8 cellular contexts compared by ENCODE assay signal in the genomic region with DNA sequence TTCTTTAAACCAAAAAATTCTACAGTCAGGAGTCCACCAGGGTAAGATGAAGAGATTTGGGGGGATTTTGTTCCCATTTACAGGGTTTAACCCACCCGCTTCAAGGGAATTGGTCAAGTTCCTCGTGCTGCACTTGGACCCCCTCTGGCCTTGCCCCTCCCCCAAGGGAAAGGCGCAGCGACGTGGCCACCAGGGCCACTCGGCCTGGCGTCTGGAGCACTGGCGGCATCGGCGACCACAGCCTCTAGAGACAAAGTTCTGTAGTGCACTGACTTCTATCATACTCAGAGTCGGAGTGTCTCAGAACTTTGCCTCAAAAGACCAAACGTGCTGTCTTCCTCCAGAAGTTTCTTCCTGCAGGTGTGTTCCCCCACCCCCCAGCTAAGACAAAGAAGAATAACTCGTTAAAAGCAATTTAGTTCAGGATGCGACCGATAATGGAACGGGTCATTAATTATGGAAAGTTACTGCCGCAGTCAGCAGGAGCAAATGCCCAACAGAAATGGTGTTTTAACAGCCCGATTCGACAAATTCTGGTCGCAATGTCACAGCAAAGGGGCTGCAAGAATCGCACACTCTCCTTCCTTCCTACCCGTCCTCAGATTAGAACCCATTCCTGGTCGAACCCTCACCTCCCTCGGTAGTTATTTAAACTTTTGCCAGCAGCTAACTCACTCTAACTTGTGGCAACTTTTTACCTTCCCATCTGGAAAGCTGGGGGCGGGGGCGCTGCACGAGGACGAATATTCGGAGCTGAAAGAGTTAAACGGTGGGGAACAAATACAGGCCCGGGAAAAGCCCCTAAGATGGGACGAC.
DNase-seq lines count a peak whose midpoint lies in the region; ATAC-seq and TF ChIP-seq lines count a peak whose summit lies in the region.

No MANE protein-coding gene starts in this region.

- 10% methylated on average over 32 of the region's 32 CpGs for WGBS in GM23248 (ENCODE audit: low coverage in 1 of 2, low lambda C conversion rate in 2 of 2, missing lambda C conversion rate in 2 of 2), 2 experiments
- 10% methylated on average over 30 of the region's 32 CpGs for WGBS in suprapubic skin

- TF ChIP-seq EP300 in suprapubic skin (IDR thresholded peaks at IDR 0.05), result no peak

- H3K27ac ChIP-seq in GM23248, result no peak overlapping the region
- H3K27ac ChIP-seq in suprapubic skin, result peak overlapping the region; percentile 87

- H3K79me2 ChIP-seq in GM23248 (ENCODE audit: insufficient read depth), result no peaks in the 10 kb centered on the region

- no peaks in the 10 kb centered on the region for H3K4me1 ChIP-seq in BE2C
- H3K4me1 ChIP-seq in GM23248 (ENCODE audit: insufficient read depth), result peaks cover 4% of the 10 kb centered on the region; the same call in 1 of the 2 replicates
- H3K4me1 ChIP-seq in suprapubic skin, result peaks cover 43% of the 10 kb centered on the region

- peak overlapping the region; percentile 89 for H3K4me2 ChIP-seq in GM23248 (ENCODE audit: unreplicated experiment)

- peaks cover 15% of the 10 kb centered on the region for H3K27me3 Mint-ChIP-seq in activated T-cell treated with anti-CD3 and anti-CD28 coated beads, Interleukin-2, amount 50 U/mL, for 72 hours (ENCODE audit: low read depth)
- H3K27me3 Mint-ChIP-seq in immature natural killer cell (ENCODE audit: low read depth in 3 of 3), result peaks cover 5 to 36% (median 11%) of the 10 kb centered on the region in 3 donors

- H2AFZ ChIP-seq in GM23248, result peak overlapping the region; percentile 84

- peak; percentile 19 for DNase-seq in BE2C
- peak; percentile 33 for DNase-seq in GM23248
- DNase-seq in activated T-cell treated with anti-CD3 and anti-CD28 coated beads, Interleukin-2, amount 50 U/mL, for 72 hours, result no peak
- DNase-seq in immature natural killer cell, result no peak
- no peak for DNase-seq in suprapubic skin (ENCODE audit: low spot score in 2 of 2)
- no peak for DNase-seq in stimulated activated CD4-positive, alpha-beta T cell treated with anti-CD3 and anti-CD28 coated beads, Interleukin-4, amount 100 ng/mL, for 1 hour
- no peak for DNase-seq in COLO829 (ENCODE audit: low spot score)
- DNase-seq in HPDE6-E6E7 (ENCODE audit: extremely low spot score), result no peak

- no peaks in the 10 kb centered on the region for H3F3A ChIP-seq in GM23248 (ENCODE audit: insufficient read depth)

- TF ChIP-seq CTCF in BE2C (IDR thresholded peaks at IDR 0.05; ENCODE audit: low read depth, low read length) (no peak), suprapubic skin (IDR thresholded peaks at IDR 0.05) (no peak)

- no peak for ATAC-seq in activated T-cell treated with anti-CD3 and anti-CD28 coated beads, Interleukin-2, amount 50 U/mL, for 72 hours (replicated peaks in 1 of 2)

- H3K36me3 ChIP-seq in BE2C (no peaks in the 10 kb centered on the region), GM23248 (ENCODE audit: low read depth) (no peaks in the 10 kb centered on the region), suprapubic skin (no peaks in the 10 kb centered on the region)

- peaks cover 20% of the 10 kb centered on the region for H3K4me1 Mint-ChIP-seq in activated T-cell treated with anti-CD3 and anti-CD28 coated beads, Interleukin-2, amount 50 U/mL, for 72 hours (ENCODE audit: low read depth)
- H3K4me1 Mint-ChIP-seq in immature natural killer cell, result peaks cover 19 to 29% of the 10 kb centered on the region in 2 donors

- H3K4me3 Mint-ChIP-seq in activated T-cell treated with anti-CD3 and anti-CD28 coated beads, Interleukin-2, amount 50 U/mL, for 72 hours, result peak overlapping the region; percentile 86 to 89
- peak overlapping the region; percentile 74 to 83 (median 81) for H3K4me3 Mint-ChIP-seq in immature natural killer cell

- peak overlapping the region; percentile 82 for H3K9ac ChIP-seq in GM23248

- H3K27me3 ChIP-seq in BE2C (peaks cover 76% of the 10 kb centered on the region), GM23248 (replicated peaks; ENCODE audit: insufficient read depth) (no peaks in the 10 kb centered on the region), suprapubic skin (no peaks in the 10 kb centered on the region)

- H4K20me1 ChIP-seq in GM23248 (ENCODE audit: insufficient read depth), result no peaks in the 10 kb centered on the region

- H3K9me3 ChIP-seq in BE2C (no peaks in the 10 kb centered on the region), GM23248 (ENCODE audit: low read depth) (no peaks in the 10 kb centered on the region), suprapubic skin (no peaks in the 10 kb centered on the region)

- in situ Hi-C loops in GM23248 (cut with MboI), result no loop called here

- peaks cover 1 to 6% of the 10 kb centered on the region in 2 donors for H3K36me3 Mint-ChIP-seq in activated T-cell treated with anti-CD3 and anti-CD28 coated beads, Interleukin-2, amount 50 U/mL, for 72 hours (ENCODE audit: insufficient read depth in 2 of 2)
- no peaks in the 10 kb centered on the region for H3K36me3 Mint-ChIP-seq in immature natural killer cell

- H3K27ac Mint-ChIP-seq in activated T-cell treated with anti-CD3 and anti-CD28 coated beads, Interleukin-2, amount 50 U/mL, for 72 hours, result peak overlapping the region; percentile 40
- peak overlapping the region in 3 of 6 donors; percentile 38 to 46 (median 41) for H3K27ac Mint-ChIP-seq in immature natural killer cell

- H3K9me2 ChIP-seq in GM23248 (ENCODE audit: insufficient read depth), result no peaks in the 10 kb centered on the region

- no peak for TF ChIP-seq POLR2A in suprapubic skin (IDR thresholded peaks at IDR 0.05)

- no peak overlapping the region for H3K4me3 ChIP-seq in BE2C (ENCODE audit: low read depth, low read length)
- H3K4me3 ChIP-seq in GM23248, result peak overlapping the region; percentile 78
- peak overlapping the region; percentile 87 for H3K4me3 ChIP-seq in suprapubic skin

- H3K9me3 Mint-ChIP-seq in activated T-cell treated with anti-CD3 and anti-CD28 coated beads, Interleukin-2, amount 50 U/mL, for 72 hours, result peaks cover 0 to 3% of the 10 kb centered on the region in 2 donors
- H3K9me3 Mint-ChIP-seq in immature natural killer cell, result peaks cover 0 to 2% (median 0%) of the 10 kb centered on the region in 6 donors

Comparison
In these comparisons a context has a peak if more than half of its experiments do, and no peak if none do; other contexts are left out.
1. DNase-seq: peak in BE2C (single experiment) and GM23248 (single experiment); none in activated T-cell treated with anti-CD3 and anti-CD28 coated beads, Interleukin-2, amount 50 U/mL, for 72 hours (0 of 2), immature natural killer cell (0 of 3), suprapubic skin (0 of 2), stimulated activated CD4-positive, alpha-beta T cell treated with anti-CD3 and anti-CD28 coated beads, Interleukin-4, amount 100 ng/mL, for 1 hour (single experiment), COLO829 (single experiment) and HPDE6-E6E7 (single experiment).